28 cellular contexts compared by ENCODE assay signal in the genomic region with DNA sequence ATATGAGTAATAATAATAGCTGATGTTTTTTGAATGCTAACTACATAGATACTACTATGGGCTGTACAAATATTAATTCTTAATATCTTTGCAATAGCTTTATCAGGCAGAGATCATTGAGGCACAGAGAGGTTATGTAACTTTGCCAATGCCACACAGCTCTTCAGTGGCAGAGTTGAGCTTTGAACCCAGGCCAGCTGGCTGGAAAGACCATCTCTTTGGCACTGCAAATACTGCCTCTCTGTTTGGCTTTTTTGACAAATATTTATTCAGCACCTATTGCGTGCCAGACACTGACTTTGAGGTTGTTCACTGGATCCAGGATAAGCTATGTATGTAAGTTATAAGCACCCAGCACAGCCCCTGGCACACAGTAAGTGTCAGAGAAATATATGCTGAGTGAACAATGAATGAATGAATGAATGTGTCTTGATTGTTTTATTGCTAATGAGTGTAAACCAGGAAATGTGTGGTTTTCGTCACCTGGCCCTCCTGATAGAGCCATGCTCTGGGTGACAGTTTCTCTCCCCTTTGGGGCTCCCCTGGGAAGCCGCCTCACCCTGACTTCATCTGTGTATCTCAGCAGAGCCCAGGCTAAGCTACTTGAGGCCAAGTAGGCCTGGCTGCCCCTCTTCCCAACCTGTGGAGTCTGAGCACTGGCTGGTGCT. TPM values are rescaled to one million over a fixed set of nuclear protein-coding genes. Genes with fewer than 3 reads are reported as not detected.
"Had no signal": no experiment of that assay in that cellular context is flagged by ENCODE, and none has a peak within 500 bp of the region (broad histone marks: within the 10 kb centered on the region; RNA-seq: fewer than 3 reads in every experiment).

No MANE protein-coding gene starts in this region.

- H3K4me1 Mint-ChIP-seq: activated CD4-positive, alpha-beta T cell treated with anti-CD3 and anti-CD28 coated beads, Interleukin-2, amount 10 ng/mL, durations not matched to agents 7 days and 5 days had no signal

- H3K4me3 Mint-ChIP-seq: activated CD4-positive, alpha-beta memory T cell treated with anti-CD3 and anti-CD28 coated beads for 36 hours; activated CD4-positive, alpha-beta T cell treated with anti-CD3 and anti-CD28 coated beads, Interleukin-2, amount 10 ng/mL, durations not matched to agents 7 days and 5 days; activated naive CD4-positive, alpha-beta T cell treated with anti-CD3 and anti-CD28 coated beads for 36 hours; activated naive CD8-positive, alpha-beta T cell; activated T-cell treated with anti-CD3 and anti-CD28 coated beads, Interleukin-2, amount 50 U/mL, for 4 hours; T-helper 17 cell had no signal

- H3K27ac ChIP-seq: brain microvascular endothelial cell, cardiac muscle cell, VCaP had no signal

- H3K27me3 ChIP-seq: brain microvascular endothelial cell, cardiac muscle cell had no signal

- H3K36me3 ChIP-seq: brain microvascular endothelial cell, cardiac muscle cell had no signal

- H3K27me3 Mint-ChIP-seq: activated CD4-positive, alpha-beta memory T cell treated with anti-CD3 and anti-CD28 coated beads for 36 hours; activated CD4-positive, alpha-beta T cell treated with anti-CD3 and anti-CD28 coated beads, Interleukin-2, amount 10 ng/mL, durations not matched to agents 7 days and 5 days had no signal

- H3K36me3 Mint-ChIP-seq: activated CD4-positive, alpha-beta memory T cell treated with anti-CD3 and anti-CD28 coated beads for 36 hours; activated naive CD8-positive, alpha-beta T cell had no signal

- H3K9me3 Mint-ChIP-seq: activated CD4-positive, alpha-beta memory T cell treated with anti-CD3 and anti-CD28 coated beads for 36 hours; activated CD4-positive, alpha-beta T cell treated with anti-CD3 and anti-CD28 coated beads, Interleukin-2, amount 10 ng/mL, durations not matched to agents 7 days and 5 days; activated naive CD4-positive, alpha-beta T cell treated with anti-CD3 and anti-CD28 coated beads for 36 hours; activated T-cell treated with anti-CD3 and anti-CD28 coated beads, Interleukin-2, amount 50 U/mL, for 4 hours had no signal

- DNase-seq: activated CD4-positive, alpha-beta memory T cell treated with anti-CD3 and anti-CD28 coated beads for 36 hours; activated CD4-positive, alpha-beta T cell treated with anti-CD3 and anti-CD28 coated beads, Interleukin-2, amount 10 ng/mL, durations not matched to agents 7 days and 5 days; activated CD4-positive, CD25-positive, alpha-beta regulatory T cell; activated CD8-positive, alpha-beta memory T cell treated with anti-CD3 and anti-CD28 coated beads for 24 hours; activated gamma-delta T cell; activated naive CD4-positive, alpha-beta T cell treated with anti-CD3 and anti-CD28 coated beads for 36 hours; activated T-cell treated with anti-CD3 and anti-CD28 coated beads, Interleukin-2, amount 50 U/mL, for 4 hours; amygdala; brain microvascular endothelial cell; Karpas-422; NCI-H1048; NCI-H146; NCI-H187 treated with DMSO at 0.1 percent for 48 hours; NCI-H2107; NCI-H2171 treated with DMSO at 0.1 percent for 48 hours; NCI-H226; NCI-H526; NCI-H82; SIG-M5; T-helper 17 cell; T1000 had no signal

- ATAC-seq: activated T-cell treated with anti-CD3 and anti-CD28 coated beads, Interleukin-2, amount 50 U/mL, for 4 hours; T-helper 17 cell had no signal

- H3K4me3 ChIP-seq: cardiac muscle cell had no signal

- H3K27ac Mint-ChIP-seq: activated CD4-positive, alpha-beta memory T cell treated with anti-CD3 and anti-CD28 coated beads for 36 hours; activated CD4-positive, alpha-beta T cell treated with anti-CD3 and anti-CD28 coated beads, Interleukin-2, amount 10 ng/mL, durations not matched to agents 7 days and 5 days; activated naive CD4-positive, alpha-beta T cell treated with anti-CD3 and anti-CD28 coated beads for 36 hours; activated naive CD8-positive, alpha-beta T cell; T-helper 17 cell had no signal

RNA-seq across cellular contexts. Expression of a gene that starts 2.5 kb away (rescaled TPM):
- total RNA-seq: activated CD4-positive, alpha-beta memory T cell treated with anti-CD3 and anti-CD28 coated beads for 36 hours; activated CD4-positive, alpha-beta T cell treated with anti-CD3 and anti-CD28 coated beads, Interleukin-2, amount 10 ng/mL, durations not matched to agents 7 days and 5 days; activated naive CD4-positive, alpha-beta T cell treated with anti-CD3 and anti-CD28 coated beads for 36 hours; astrocyte; NCI-H460; OCI-LY7; RPMI7951 had no signal
